ENCODE assay signal across 13 cellular contexts in the genomic region with DNA sequence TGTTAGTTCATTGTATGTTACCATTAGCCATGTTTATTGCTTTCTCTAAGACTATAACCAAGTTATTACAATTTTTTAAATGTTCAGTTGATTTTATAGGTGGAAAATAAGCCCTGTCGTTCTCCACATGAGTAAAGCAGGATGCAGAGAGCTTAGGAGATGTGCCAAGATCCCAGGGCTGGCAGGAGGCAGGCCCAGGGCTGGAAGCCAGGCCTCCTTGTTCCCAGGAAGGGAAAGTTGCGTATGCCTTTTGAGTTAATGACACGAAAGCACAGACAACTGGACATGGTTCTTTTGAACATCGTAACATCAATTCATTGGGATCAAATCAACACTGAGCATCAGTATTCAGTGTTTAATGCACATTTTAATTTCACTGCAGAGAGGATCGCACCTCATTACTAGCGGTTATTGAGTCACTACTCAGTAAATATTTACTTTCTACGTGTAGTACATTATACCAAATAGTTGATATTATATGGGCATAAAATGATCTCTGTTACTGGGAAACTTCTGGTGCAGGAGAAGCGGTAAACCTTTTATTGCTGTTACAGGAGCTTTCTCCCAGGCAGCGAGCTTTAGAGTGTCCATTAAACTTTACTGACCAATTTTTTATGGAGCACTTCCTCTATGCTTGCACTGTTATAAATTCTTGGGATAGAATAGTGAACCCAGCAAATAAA.
DNase-seq lines count a peak whose midpoint lies in the region; ATAC-seq and TF ChIP-seq lines count a peak whose summit lies in the region.
"Had no signal": no experiment of that assay in that cellular context is flagged by ENCODE, and none has a peak within 500 bp of the region (broad histone marks: within the 10 kb centered on the region; RNA-seq: fewer than 3 reads in every experiment).

No MANE protein-coding gene starts in this region.

- ATAC-seq in Panc1: peak; percentile 74

- no TSS peak for BruUV-seq in Panc1 (replicated peaks; lab: Mats Ljungman, UMichigan)
- no TSS peak for BruUV-seq in OCI-LY7 (replicated peaks; lab: Mats Ljungman, UMichigan)

- H3K4me2 ChIP-seq in OCI-LY7 (ENCODE audit: low read length): no peak overlapping the region

- H4K20me1 ChIP-seq in OCI-LY7 (ENCODE audit: insufficient read depth, low read length): no peaks in the 10 kb centered on the region

- peaks cover 6 to 24% (median 12%) of the 10 kb centered on the region in 7 donors for H3K9me3 Mint-ChIP-seq in CD14-positive monocyte
- H3K9me3 Mint-ChIP-seq: immature natural killer cell had no signal

- H3K36me3 ChIP-seq in Panc1 (ENCODE audit: control insufficient read depth, insufficient read depth, low read length) (no peaks in the 10 kb centered on the region), OCI-LY7 (ENCODE audit: insufficient read depth, low read length) (no peaks in the 10 kb centered on the region)

- no peaks in the 10 kb centered on the region for H3K79me2 ChIP-seq in OCI-LY7 (ENCODE audit: insufficient read depth, low read depth, low read length)

- no peak overlapping the region for H3K27ac ChIP-seq in Panc1 (ENCODE audit: low read length)
- no peak overlapping the region for H3K27ac ChIP-seq in OCI-LY7 (ENCODE audit: low read depth, low read length, poor library complexity, severe bottlenecking)

- no peaks in the 10 kb centered on the region for H3K9me3 ChIP-seq in Panc1 (ENCODE audit: control insufficient read depth, insufficient read depth, low read depth, low read length)
- no peaks in the 10 kb centered on the region for H3K9me3 ChIP-seq in OCI-LY7 (ENCODE audit: low read length)

- peaks cover 5% of the 10 kb centered on the region for H3K4me1 Mint-ChIP-seq in CD14-positive monocyte

- no peak overlapping the region for H3K4me3 Mint-ChIP-seq in CD14-positive monocyte
- H3K4me3 Mint-ChIP-seq: dendritic cell treated with granulocyte-macrophage colony-stimulating factor and Interleukin-4, amounts not matched to agents 40 ng/mL and 50 ng/mL, for 4 days; immature natural killer cell had no signal

- no peaks in the 10 kb centered on the region for H3K27me3 ChIP-seq in Panc1 (ENCODE audit: control insufficient read depth, insufficient read depth, low read length)

- in situ Hi-C loops in Panc1 (cut with HindIII; ENCODE audit: low pct_unique_long_range_greater_than_20kb, low sequenced_read_pairs): no loop called here

- H3K27me3 Mint-ChIP-seq in CD14-positive monocyte (ENCODE audit: low read depth in 3 of 3): peaks cover 0 to 2% (median 0%) of the 10 kb centered on the region in 3 donors
- H3K27me3 Mint-ChIP-seq: dendritic cell treated with granulocyte-macrophage colony-stimulating factor and Interleukin-4, amounts not matched to agents 40 ng/mL and 50 ng/mL, for 4 days had no signal

- CTCF ChIA-PET in Panc1 (lab: Charles Lee) (no interaction called here), OCI-LY7 (lab: Charles Lee; ENCODE audit: unreplicated experiment) (no interaction called here)

- DNase-seq in Daoy (ENCODE audit: low read depth): peak; percentile 61
- peak; percentile 42 for DNase-seq in Panc1 (ENCODE audit: low read depth, low spot score)
- peak; percentile 55 for DNase-seq in fibroblast of pulmonary artery (ENCODE audit: low read depth)
- DNase-seq in pons (ENCODE audit: low spot score): peak; percentile 86
- no peak for DNase-seq in activated CD4-positive, CD25-positive, alpha-beta regulatory T cell treated with anti-CD3 and anti-CD28 coated beads, Interleukin-2, amount 50 U/mL, for 72 hours
- no peak for DNase-seq in OCI-LY7 (ENCODE audit: low spot score)
- no peak for DNase-seq in NCI-H1436 (lab: John Stamatoyannopoulos, UW)
- DNase-seq in CD14-positive monocyte (ENCODE audit: low spot score): no peak
- DNase-seq: activated CD8-positive, alpha-beta memory T cell treated with anti-CD3 and anti-CD28 coated beads, Interleukin-2, amount 50 U/mL, for 48 hours; Caco-2; immature natural killer cell; retina had no signal

- H3K4me3 ChIP-seq in Panc1 (ENCODE audit: low read depth in 2 of 2, low read length in 2 of 2): peak overlapping the region in 1 of 2 experiments; percentile 26; a peak in 1 of 4 replicates
- no peak overlapping the region for H3K4me3 ChIP-seq in fibroblast of pulmonary artery (replicated peaks; ENCODE audit: low read depth, low read length)
- H3K4me3 ChIP-seq in OCI-LY7 (ENCODE audit: low read depth, low read length, poor library complexity, severe bottlenecking): no peak overlapping the region

- intact Hi-C loops in Panc1 (cut with micrococcal nuclease; ENCODE audit: unreplicated experiment): no loop called here
- intact Hi-C loops in OCI-LY7 (cut with micrococcal nuclease; ENCODE audit: unreplicated experiment): no loop called here
- intact Hi-C loops in CD14-positive monocyte (cut with micrococcal nuclease): no loop called here

- H3K36me3 Mint-ChIP-seq in CD14-positive monocyte: peaks cover 13 to 16% of the 10 kb centered on the region in 2 donors

- H3K27ac Mint-ChIP-seq in CD14-positive monocyte: no peak overlapping the region
- H3K27ac Mint-ChIP-seq: dendritic cell treated with granulocyte-macrophage colony-stimulating factor and Interleukin-4, amounts not matched to agents 40 ng/mL and 50 ng/mL, for 4 days; immature natural killer cell had no signal

- TF ChIP-seq CTCF in Panc1 (IDR thresholded peaks at IDR 0.05) (no peak), fibroblast of pulmonary artery (IDR thresholded peaks at IDR 0.05; ENCODE audit: low read length, missing control alignments) (no peak), OCI-LY7 (conservative IDR thresholded peaks at IDR 0.05; ENCODE audit: low read length) (no peak), CD14-positive monocyte (IDR thresholded peaks at IDR 0.05) (no peak)

- H3K9me2 ChIP-seq in OCI-LY7 (ENCODE audit: insufficient read depth, low read length): no peaks in the 10 kb centered on the region

- H3K4me1 ChIP-seq in Panc1 (ENCODE audit: control insufficient read depth, insufficient read depth, low read length) (no peaks in the 10 kb centered on the region), OCI-LY7 (ENCODE audit: insufficient read depth, low read length, poor library complexity, severe bottlenecking) (no peaks in the 10 kb centered on the region)
- H3K4me1 ChIP-seq: Caco-2 had no signal

- POLR2A ChIA-PET in Panc1 (lab: Charles Lee): no interaction called here
- POLR2A ChIA-PET in OCI-LY7 (lab: Charles Lee): no interaction called here

- H2AFZ ChIP-seq in OCI-LY7 (ENCODE audit: low read length): no peak overlapping the region

Comparison
In these comparisons a context has a peak if more than half of its experiments do, and no peak if none do; other contexts are left out.
1. DNase-seq: peak in Daoy (single experiment), Panc1 (single experiment), fibroblast of pulmonary artery (single experiment) and pons (single experiment); none in activated CD4-positive, CD25-positive, alpha-beta regulatory T cell treated with anti-CD3 and anti-CD28 coated beads, Interleukin-2, amount 50 U/mL, for 72 hours (single experiment), OCI-LY7 (single experiment), NCI-H1436 (single experiment) and CD14-positive monocyte (single experiment).